Comparison of ENCODE assay signal across 1 cellular context in genomic region chr1:91871994-91872393, GRCh38.
TF ChIP-seq lines count a peak whose summit lies in the region.

No MANE protein-coding gene starts in this region.

TF ChIP-seq in K562, 482 proteins besides CTCF, POLR2A, EP300 and RAD21 (continued from another document):
- TF ChIP-seq ZNF263 (CRISPR knock-in tag; IDR thresholded peaks at IDR 0.05; ENCODE audit: borderline replicate concordance) (no peak), FOXK2 (conservative IDR thresholded peaks at IDR 0.05 in 1 of 2, IDR thresholded peaks at IDR 0.05 in 1 of 2; ENCODE audit: low read depth in 2 of 2) (no peak), PBX2 (CRISPR knock-in tag; IDR thresholded peaks at IDR 0.05; ENCODE audit: low read depth) (no peak), PBX2 (tag; conservative IDR thresholded peaks at IDR 0.05; ENCODE audit: low read depth) (peak; percentile 63)
